ENCODE assay signal across 8 cellular contexts in genomic region chr12:124568431-124569374, GRCh38. TPM values are rescaled to one million over a fixed set of nuclear protein-coding genes. Genes with fewer than 3 reads are reported as not detected.
DNase-seq lines count a peak whose midpoint lies in the region; ATAC-seq and TF ChIP-seq lines count a peak whose summit lies in the region.

No MANE protein-coding gene starts in this region.

- H3K27ac Mint-ChIP-seq in activated T-helper 2 cell treated with anti-CD3 and anti-CD28 coated beads, Interferon-gamma antibody, Interleukin-2, Interleukin-4, amounts not matched to agents 10 μg/mL and 5 μg/mL and 100 μg/mL, durations not matched to agents 14 hours and 24 hours and 36 hours: no peak overlapping the region

- peak; percentile 25 for ATAC-seq in GM18505 (IDR thresholded peaks at IDR 0.05; ENCODE audit: unreplicated experiment)

- H3K4me1 Mint-ChIP-seq in activated T-helper 2 cell treated with anti-CD3 and anti-CD28 coated beads, Interferon-gamma antibody, Interleukin-2, Interleukin-4, amounts not matched to agents 10 μg/mL and 5 μg/mL and 100 μg/mL, durations not matched to agents 14 hours and 24 hours and 36 hours (ENCODE audit: low read depth): peaks cover 10% of the 10 kb centered on the region

- H3K9me3 Mint-ChIP-seq in activated T-helper 2 cell treated with anti-CD3 and anti-CD28 coated beads, Interferon-gamma antibody, Interleukin-2, Interleukin-4, amounts not matched to agents 10 μg/mL and 5 μg/mL and 100 μg/mL, durations not matched to agents 14 hours and 24 hours and 36 hours: no peaks in the 10 kb centered on the region

- peaks cover 3% of the 10 kb centered on the region for H3K27me3 Mint-ChIP-seq in activated T-helper 2 cell treated with anti-CD3 and anti-CD28 coated beads, Interferon-gamma antibody, Interleukin-2, Interleukin-4, amounts not matched to agents 10 μg/mL and 5 μg/mL and 100 μg/mL, durations not matched to agents 14 hours and 24 hours and 36 hours (ENCODE audit: low read depth)

- no peak overlapping the region for H3K27ac ChIP-seq in neutrophil

- H3K4me3 ChIP-seq in neutrophil (ENCODE audit: low read depth in 1 of 2, low read length in 1 of 2): peak overlapping the region; percentile 68 to 75

- no peaks in the 10 kb centered on the region for H3K9me3 ChIP-seq in neutrophil

- H3K4me3 Mint-ChIP-seq in activated T-helper 2 cell treated with anti-CD3 and anti-CD28 coated beads, Interferon-gamma antibody, Interleukin-2, Interleukin-4, amounts not matched to agents 10 μg/mL and 5 μg/mL and 100 μg/mL, durations not matched to agents 14 hours and 24 hours and 36 hours (ENCODE audit: low read depth): peak overlapping the region; percentile 58

- H3K4me1 ChIP-seq in neutrophil (ENCODE audit: control insufficient read depth in 1 of 2, insufficient read depth in 1 of 2, low read depth in 1 of 2, low read length in 1 of 2): peaks cover 17 to 19% of the 10 kb centered on the region in 2 experiments

- peak in 10 of 14 donors; percentile 49 to 82 (median 66) for DNase-seq in C1 segment of cervical spinal cord (lab: John Stamatoyannopoulos, UW)
- peak; percentile 51 for DNase-seq in NCI-H187 treated with DMSO at 0.1 percent for 48 hours (lab: John Stamatoyannopoulos, UW)
- no peak for DNase-seq in activated T-helper 2 cell treated with anti-CD3 and anti-CD28 coated beads, Interferon-gamma antibody, Interleukin-2, Interleukin-4, amounts not matched to agents 10 μg/mL and 5 μg/mL and 100 μg/mL, durations not matched to agents 14 hours and 24 hours and 36 hours (ENCODE audit: low spot score)
- peak; percentile 80 for DNase-seq in glomerular visceral epithelial cell (ENCODE audit: extremely low spot score)
- DNase-seq in 8988T: no peak
- no peak for DNase-seq in COLO668 (lab: John Stamatoyannopoulos, UW; ENCODE audit: unreplicated experiment)

- no peaks in the 10 kb centered on the region for H3K36me3 ChIP-seq in neutrophil

- H3K36me3 Mint-ChIP-seq in activated T-helper 2 cell treated with anti-CD3 and anti-CD28 coated beads, Interferon-gamma antibody, Interleukin-2, Interleukin-4, amounts not matched to agents 10 μg/mL and 5 μg/mL and 100 μg/mL, durations not matched to agents 14 hours and 24 hours and 36 hours (ENCODE audit: low read depth): no peaks in the 10 kb centered on the region

- peaks cover 35% of the 10 kb centered on the region for H3K27me3 ChIP-seq in neutrophil

- intact Hi-C loops in activated T-helper 2 cell treated with anti-CD3 and anti-CD28 coated beads, Interferon-gamma antibody, Interleukin-2, Interleukin-4, amounts not matched to agents 10 μg/mL and 5 μg/mL and 100 μg/mL, durations not matched to agents 14 hours and 24 hours and 36 hours (cut with micrococcal nuclease): loop anchor here (10.0 kb wide), 1 partner anchor 184 kb away; no protein-coding TSS in a partner anchor

- TF ChIP-seq POLR2A in GM18505 (IDR thresholded peaks at IDR 0.05; ENCODE audit: borderline replicate concordance, extremely low read depth, insufficient read depth, insufficient read length): no peak

- no peak for TF ChIP-seq CTCF in neutrophil (IDR thresholded peaks at IDR 0.05)

RNA-seq across cellular contexts. Expression of gene NCOR2, which starts 1.3 kb away (rescaled TPM):
- 109 and 119 TPM in 2 replicates for total RNA-seq in activated T-helper 2 cell treated with anti-CD3 and anti-CD28 coated beads, Interferon-gamma antibody, Interleukin-2, Interleukin-4, amounts not matched to agents 10 μg/mL and 5 μg/mL and 100 μg/mL, durations not matched to agents 14 hours and 24 hours and 36 hours

Comparison
In these comparisons a context has a peak if more than half of its experiments do, and no peak if none do; other contexts are left out.
1. DNase-seq: peak in C1 segment of cervical spinal cord (10 of 14), NCI-H187 treated with DMSO at 0.1 percent for 48 hours (single experiment) and glomerular visceral epithelial cell (single experiment); none in activated T-helper 2 cell treated with anti-CD3 and anti-CD28 coated beads, Interferon-gamma antibody, Interleukin-2, Interleukin-4, amounts not matched to agents 10 μg/mL and 5 μg/mL and 100 μg/mL, durations not matched to agents 14 hours and 24 hours and 36 hours (single experiment), 8988T (single experiment) and COLO668 (single experiment).